ENCODE assay signal across 22 cellular contexts in the genomic region with DNA sequence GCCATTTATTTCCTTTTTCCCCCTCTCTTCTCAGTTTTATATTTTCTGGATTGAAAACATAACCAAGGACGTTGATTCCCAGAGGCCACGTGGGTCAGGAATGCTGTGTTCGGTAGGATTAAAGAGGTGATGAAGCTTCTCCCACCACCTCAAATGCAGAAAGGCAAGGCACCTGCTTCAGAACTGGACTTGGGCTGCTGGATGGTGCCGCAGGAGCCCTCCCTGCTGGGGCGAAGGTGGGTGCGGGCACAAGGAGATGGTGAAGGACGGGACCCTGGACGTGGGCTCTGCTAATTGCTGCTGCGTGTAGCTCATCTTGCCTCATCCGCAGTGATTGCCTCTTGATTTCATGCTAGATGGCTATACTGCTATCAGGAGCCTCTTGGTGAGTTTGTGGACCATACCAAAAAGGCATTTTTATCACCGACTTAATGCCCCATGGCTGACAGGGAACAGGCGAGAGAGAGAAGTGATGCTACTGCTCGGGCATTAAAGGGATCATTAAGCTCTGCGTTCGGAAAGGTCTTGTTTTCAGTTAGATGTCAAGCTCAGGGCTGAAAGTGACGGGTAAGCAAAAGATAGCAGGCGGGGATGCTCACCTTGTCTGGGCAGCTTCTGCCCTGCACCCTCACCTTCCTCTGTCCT.
DNase-seq lines count a peak whose midpoint lies in the region; ATAC-seq, FAIRE-seq and TF ChIP-seq lines count a peak whose summit lies in the region.
"Had no signal": no experiment of that assay in that cellular context is flagged by ENCODE, and none has a peak within 500 bp of the region (broad histone marks: within the 10 kb centered on the region; RNA-seq: fewer than 3 reads in every experiment).

No MANE protein-coding gene starts in this region.

- no peak overlapping the region for H3K56ac ChIP-seq in mesendoderm (ENCODE audit: low read length)

- H3K4me3 ChIP-seq in mesendoderm (ENCODE audit: low read length): no peak overlapping the region
- H3K4me3 ChIP-seq in sigmoid colon: no peak overlapping the region
- H3K4me3 ChIP-seq: BLaER1 had no signal

- H2BK120ac ChIP-seq in mesendoderm (ENCODE audit: low read depth, low read length): no peak overlapping the region

- intact Hi-C loops in sigmoid colon (cut with DNase I): no loop called here

- no peak overlapping the region for H3K9ac ChIP-seq in mesendoderm (ENCODE audit: low read length)
- H3K9ac ChIP-seq: BLaER1 had no signal

- H3K18ac ChIP-seq in mesendoderm (ENCODE audit: low read length): no peak overlapping the region

- H3K79me2 ChIP-seq in mesendoderm (ENCODE audit: control insufficient read depth, insufficient read depth, low read length): no peaks in the 10 kb centered on the region

- H3K36me3 ChIP-seq in mesendoderm (ENCODE audit: control insufficient read depth, insufficient read depth, low read length) (no peaks in the 10 kb centered on the region), sigmoid colon (no peaks in the 10 kb centered on the region)
- H3K36me3 ChIP-seq: BLaER1 had no signal

- ATAC-seq in naive thymus-derived CD8-positive, alpha-beta T cell: no peak
- no peak for ATAC-seq in stimulated activated effector memory CD8-positive, alpha-beta T cell treated with anti-CD3 and anti-CD28 coated beads, Interleukin-12 subunit alpha, Interleukin-12 subunit beta, amount 100 ng/mL, for 72 hours
- ATAC-seq: HCT116 had no signal

- H3K27me3 Mint-ChIP-seq in naive thymus-derived CD8-positive, alpha-beta T cell: peaks cover 0 to 18% (median 17%) of the 10 kb centered on the region in 5 donors

- no peak overlapping the region for H2BK5ac ChIP-seq in mesendoderm (ENCODE audit: low read length)

- no peak overlapping the region for H4K5ac ChIP-seq in mesendoderm (ENCODE audit: low read length)

- TF ChIP-seq POLR2A in sigmoid colon (IDR thresholded peaks at IDR 0.05): no peak

- H3K4me1 ChIP-seq in mesendoderm (ENCODE audit: control insufficient read depth, low read depth, low read length) (peaks cover 2% of the 10 kb centered on the region), sigmoid colon (no peaks in the 10 kb centered on the region)

- WGBS in mesendoderm (ENCODE audit: extremely low coverage, insufficient coverage, low lambda C conversion rate): no CpG with 5 or more reads among the region's 17 CpGs
- 83 to 87% methylated on average over 17 of the region's 17 CpGs for WGBS in sigmoid colon, 2 donors

- no peak for TF ChIP-seq CTCF in sigmoid colon (IDR thresholded peaks at IDR 0.05)

- peaks cover 0 to 6% (median 0%) of the 10 kb centered on the region in 4 donors for H3K4me1 Mint-ChIP-seq in naive thymus-derived CD8-positive, alpha-beta T cell
- no peaks in the 10 kb centered on the region for H3K4me1 Mint-ChIP-seq in stimulated activated effector memory CD8-positive, alpha-beta T cell treated with anti-CD3 and anti-CD28 coated beads, Interleukin-12 subunit alpha, Interleukin-12 subunit beta, amount 100 ng/mL, for 72 hours
- H3K4me1 Mint-ChIP-seq: CD4-positive, alpha-beta memory T cell had no signal

- H3K23ac ChIP-seq in mesendoderm (ENCODE audit: low read length): peak overlapping the region; percentile 89

- no peak overlapping the region for H2BK15ac ChIP-seq in mesendoderm (replicated peaks; ENCODE audit: low read depth)

- no peak overlapping the region for H3K4me2 ChIP-seq in mesendoderm (ENCODE audit: low read length)
- H3K4me2 ChIP-seq: BLaER1 had no signal

- H3K27ac Mint-ChIP-seq in naive thymus-derived CD8-positive, alpha-beta T cell: no peak overlapping the region
- H3K27ac Mint-ChIP-seq in stimulated activated effector memory CD8-positive, alpha-beta T cell treated with anti-CD3 and anti-CD28 coated beads, Interleukin-12 subunit alpha, Interleukin-12 subunit beta, amount 100 ng/mL, for 72 hours: no peak overlapping the region
- H3K27ac Mint-ChIP-seq: CD14-positive monocyte; CD4-positive, alpha-beta memory T cell; HFFc6 had no signal

- no peaks in the 10 kb centered on the region for H3K27me3 ChIP-seq in mesendoderm (ENCODE audit: insufficient read depth, low read length, poor library complexity)
- H3K27me3 ChIP-seq in sigmoid colon: peaks cover 0 to 13% (median 0%) of the 10 kb centered on the region in 3 donors
- H3K27me3 ChIP-seq: BLaER1 had no signal

- no peaks in the 10 kb centered on the region for H3K9me3 Mint-ChIP-seq in naive thymus-derived CD8-positive, alpha-beta T cell
- H3K9me3 Mint-ChIP-seq in stimulated activated effector memory CD8-positive, alpha-beta T cell treated with anti-CD3 and anti-CD28 coated beads, Interleukin-12 subunit alpha, Interleukin-12 subunit beta, amount 100 ng/mL, for 72 hours: no peaks in the 10 kb centered on the region
- H3K9me3 Mint-ChIP-seq: CD14-positive monocyte; CD4-positive, alpha-beta memory T cell; HFFc6 had no signal

- POLR2A ChIA-PET in naive thymus-derived CD8-positive, alpha-beta T cell (lab: Charles Lee): no interaction called here

- H3K4ac ChIP-seq in mesendoderm (ENCODE audit: low read depth, low read length): no peak overlapping the region

- no peaks in the 10 kb centered on the region for H3K36me3 Mint-ChIP-seq in naive thymus-derived CD8-positive, alpha-beta T cell
- H3K36me3 Mint-ChIP-seq in stimulated activated effector memory CD8-positive, alpha-beta T cell treated with anti-CD3 and anti-CD28 coated beads, Interleukin-12 subunit alpha, Interleukin-12 subunit beta, amount 100 ng/mL, for 72 hours: no peaks in the 10 kb centered on the region
- H3K36me3 Mint-ChIP-seq: CD14-positive monocyte; CD4-positive, alpha-beta memory T cell had no signal

- H3K79me1 ChIP-seq in mesendoderm (ENCODE audit: low read length): no peaks in the 10 kb centered on the region

- no peak overlapping the region for H2AK5ac ChIP-seq in mesendoderm (ENCODE audit: low read length)

- FAIRE-seq in urothelium cell line (lab: Jason Lieb, UNC): peak; percentile 67
- FAIRE-seq: GM12892, GM18507 had no signal

- no peak overlapping the region for H3K4me3 Mint-ChIP-seq in naive thymus-derived CD8-positive, alpha-beta T cell
- H3K4me3 Mint-ChIP-seq in stimulated activated effector memory CD8-positive, alpha-beta T cell treated with anti-CD3 and anti-CD28 coated beads, Interleukin-12 subunit alpha, Interleukin-12 subunit beta, amount 100 ng/mL, for 72 hours: no peak overlapping the region
- H3K4me3 Mint-ChIP-seq: CD14-positive monocyte; CD4-positive, alpha-beta memory T cell; HFFc6 had no signal

- peak; percentile 18 for DNase-seq in activated CD8-positive, alpha-beta memory T cell treated with anti-CD3 and anti-CD28 coated beads, Interleukin-2, amount 50 U/mL, for 48 hours
- DNase-seq in activated CD8-positive, alpha-beta memory T cell treated with anti-CD3 and anti-CD28 coated beads, Interleukin-2, amount 50 U/mL, for 4 hours: no peak
- DNase-seq in mesendoderm (no peak), sigmoid colon (peak; percentile 45), urothelium cell line (ENCODE audit: low spot score) (no peak), NCI-H2029 treated with DMSO at 0.1 percent for 48 hours (lab: John Stamatoyannopoulos, UW) (no peak)
- no peak for DNase-seq in naive thymus-derived CD8-positive, alpha-beta T cell
- DNase-seq in stimulated activated effector memory CD8-positive, alpha-beta T cell treated with anti-CD3 and anti-CD28 coated beads, Interleukin-12 subunit alpha, Interleukin-12 subunit beta, amount 100 ng/mL, for 72 hours (ENCODE audit: low spot score in 2 of 2): no peak
- DNase-seq: 8988T; CD4-positive, alpha-beta memory T cell; DMS153; DMS79; GDM1; GOT3; H7; HFFc6 had no signal

- TF ChIP-seq EP300 in sigmoid colon (IDR thresholded peaks at IDR 0.05): no peak

- no peaks in the 10 kb centered on the region for H3K9me3 ChIP-seq in sigmoid colon
- H3K9me3 ChIP-seq: BLaER1 had no signal

- no peak overlapping the region for H4K8ac ChIP-seq in mesendoderm (ENCODE audit: low read depth, low read length)

- H3K27ac ChIP-seq in mesendoderm (ENCODE audit: low read depth, low read length) (no peak overlapping the region), sigmoid colon (no peak overlapping the region)
- H3K27ac ChIP-seq: BLaER1, HL-60 had no signal

Comparison
In these comparisons a context has a peak if more than half of its experiments do, and no peak if none do; other contexts are left out.
1. DNase-seq: peak in activated CD8-positive, alpha-beta memory T cell treated with anti-CD3 and anti-CD28 coated beads, Interleukin-2, amount 50 U/mL, for 48 hours (single experiment) and sigmoid colon (single experiment); none in activated CD8-positive, alpha-beta memory T cell treated with anti-CD3 and anti-CD28 coated beads, Interleukin-2, amount 50 U/mL, for 4 hours (single experiment), mesendoderm (single experiment), urothelium cell line (single experiment), naive thymus-derived CD8-positive, alpha-beta T cell (0 of 10), NCI-H2029 treated with DMSO at 0.1 percent for 48 hours (single experiment) and stimulated activated effector memory CD8-positive, alpha-beta T cell treated with anti-CD3 and anti-CD28 coated beads, Interleukin-12 subunit alpha, Interleukin-12 subunit beta, amount 100 ng/mL, for 72 hours (0 of 2).